8 cellular contexts compared by ENCODE assay signal in genomic region chr9:100598641-100599145, GRCh38. TPM values are rescaled to one million over a fixed set of nuclear protein-coding genes. Genes with fewer than 3 reads are reported as not detected.
DNase-seq lines count a peak whose midpoint lies in the region; ATAC-seq and TF ChIP-seq lines count a peak whose summit lies in the region.

No MANE protein-coding gene starts in this region.

- in situ Hi-C loops in mammary epithelial cell (cut with MboI; ENCODE audit: low sequenced_read_pairs in 2 of 2) = loop anchor here (25.0 kb wide), 4 partner anchors 161 to 786 kb away; partner anchors contain the start of genes MSANTD3 (in 1 of the 2) and NR4A3 (in 1 of the 2)

- peaks cover 16 to 22% of the 10 kb centered on the region in 2 donors for H3K4me1 Mint-ChIP-seq in immature natural killer cell

- H4K20me1 ChIP-seq in mammary epithelial cell (ENCODE audit: insufficient read depth, low read length) = no peaks in the 10 kb centered on the region

- no peak for TF ChIP-seq CTCF in WERI-Rb-1 (IDR thresholded peaks at IDR 0.05; ENCODE audit: low read depth, low read length)
- no peak for TF ChIP-seq CTCF in mammary epithelial cell (conservative IDR thresholded peaks at IDR 0.05 in 1 of 2, IDR thresholded peaks at IDR 0.05 in 1 of 2; ENCODE audit: extremely low read depth in 1 of 2, insufficient read depth in 1 of 2, low read depth in 1 of 2, low read length in 2 of 2)

- no peaks in the 10 kb centered on the region for H3K9me3 ChIP-seq in WERI-Rb-1 (ENCODE audit: severe bottlenecking)
- H3K9me3 ChIP-seq in mammary epithelial cell (replicated peaks; ENCODE audit: insufficient read depth, low read length) = no peaks in the 10 kb centered on the region

- CTCF ChIA-PET in mammary epithelial cell (lab: Charles Lee; ENCODE audit: low non-redundant PET) = interaction anchor here (0.5 kb wide), 1 partner anchor 850 kb away, joined by 3 read pairs; no protein-coding TSS in a partner anchor

- peak overlapping the region; percentile 19 for H3K9ac ChIP-seq in mammary epithelial cell (ENCODE audit: insufficient read depth, low read length)

- H3K4me3 ChIP-seq in WERI-Rb-1 (ENCODE audit: low read depth, low read length) (peak overlapping the region; percentile 73), mammary epithelial cell (replicated peaks in 1 of 3; ENCODE audit: insufficient read depth in 1 of 3, low read depth in 2 of 3, low read length in 3 of 3) (peak overlapping the region; percentile 46 to 71 (median 54))

- no peaks in the 10 kb centered on the region for H3K9me3 Mint-ChIP-seq in immature natural killer cell

- H3K36me3 ChIP-seq in WERI-Rb-1 (no peaks in the 10 kb centered on the region), mammary epithelial cell (ENCODE audit: insufficient read depth, low read length) (no peaks in the 10 kb centered on the region)

- dilution Hi-C loops in mammary epithelial cell (cut with HindIII; ENCODE audit: low sequenced_read_pairs) = loop anchor here (10.0 to 25.0 kb wide), 2 partner anchors 161 to 264 kb away; partner anchors contain the start of gene MSANTD3

- DNase-seq in SIG-M5 treated with dmso at 0.1 percent for 504 hours (lab: John Stamatoyannopoulos, UW; ENCODE audit: unreplicated experiment) = peak; percentile 31
- DNase-seq in SIG-M5 (lab: John Stamatoyannopoulos, UW) = no peak
- DNase-seq in NCI-H2081 (lab: John Stamatoyannopoulos, UW) = peak; percentile 93 to 95
- DNase-seq in WERI-Rb-1 = peak; percentile 97
- peak; percentile 78 for DNase-seq in mammary epithelial cell
- peak; percentile 70 to 77 (median 74) for DNase-seq in immature natural killer cell
- peak; percentile 67 to 81 for DNase-seq in stimulated activated CD4-positive, alpha-beta T cell treated with anti-CD3 and anti-CD28 coated beads, Interleukin-12 subunit alpha, Interleukin-12 subunit beta, amount 100 ng/mL, for 24 hours (ENCODE audit: low read depth in 2 of 2)

- peak overlapping the region; percentile 85 for H3K4me2 ChIP-seq in mammary epithelial cell (ENCODE audit: insufficient read depth, low read depth, low read length)

- intact Hi-C loops in mammary epithelial cell (cut with micrococcal nuclease) = loop anchor here (1.0 to 5.0 kb wide), 6 partner anchors 171 to 1436 kb away; partner anchors contain the start of genes MSANTD3 and NR4A3

- H2AFZ ChIP-seq in mammary epithelial cell (ENCODE audit: low read depth, low read length) = peak overlapping the region; percentile 93

- H3K4me1 ChIP-seq in mammary epithelial cell (ENCODE audit: insufficient read depth, low read length) = peaks cover 11% of the 10 kb centered on the region

- H3K4me3 Mint-ChIP-seq in immature natural killer cell = peak overlapping the region; percentile 71 to 86 (median 79)

- H3K79me2 ChIP-seq in mammary epithelial cell (ENCODE audit: insufficient read depth, low read length) = no peaks in the 10 kb centered on the region

- no peaks in the 10 kb centered on the region for H3K36me3 Mint-ChIP-seq in immature natural killer cell

- ATAC-seq in HG03025 (IDR thresholded peaks at IDR 0.05; ENCODE audit: low FRiP score, unreplicated experiment) = peak; percentile 73

- no peaks in the 10 kb centered on the region for H3K27me3 ChIP-seq in WERI-Rb-1 (ENCODE audit: insufficient read depth, low read depth, severe bottlenecking)
- no peaks in the 10 kb centered on the region for H3K27me3 ChIP-seq in mammary epithelial cell (ENCODE audit: insufficient read depth, low read length)

- H3K27ac ChIP-seq in WERI-Rb-1 (peak overlapping the region; percentile 21), mammary epithelial cell (ENCODE audit: insufficient read depth, low read depth, low read length) (no peak overlapping the region)

- under 1% methylated on average over 27 of the region's 41 CpGs for WGBS in mammary epithelial cell (ENCODE audit: low coverage, missing lambda C conversion rate)

- BruUV-seq in mammary epithelial cell (replicated peaks; lab: Mats Ljungman, UMichigan) = no TSS peak

- peak overlapping the region in 3 of 6 donors; percentile 44 to 60 (median 46) for H3K27ac Mint-ChIP-seq in immature natural killer cell

- H3K27me3 Mint-ChIP-seq in immature natural killer cell (ENCODE audit: low read depth in 3 of 3) = peaks cover 0 to 5% (median 2%) of the 10 kb centered on the region in 3 donors

RNA-seq across cellular contexts. Expression of gene CAVIN4, which starts 20.8 kb away (rescaled TPM):
- total RNA-seq in mammary epithelial cell = under 1 TPM; 0.33 to 0.66 TPM
- polyA plus RNA-seq in mammary epithelial cell (0.10 TPM), immature natural killer cell (not detected)
- not detected for polyA minus RNA-seq in mammary epithelial cell
